ENCODE assay signal across 13 cellular contexts in genomic region chr3:186417791-186418190, GRCh38. TPM values are rescaled to one million over a fixed set of nuclear protein-coding genes. Genes with fewer than 3 reads are reported as not detected.
A peak's percentile ranks its signal among the peaks of the same experiment; 100 is the strongest.
DNase-seq lines count a peak whose midpoint lies in the region; ATAC-seq, FAIRE-seq and TF ChIP-seq lines count a peak whose summit lies in the region.
"Had no signal": no experiment of that assay in that cellular context is flagged by ENCODE, and none has a peak within 500 bp of the region (broad histone marks: within the 10 kb centered on the region; RNA-seq: fewer than 3 reads in every experiment).

No MANE protein-coding gene starts in this region.

- H3K36me3 ChIP-seq in RWPE2 (ENCODE audit: low read depth): no peaks in the 10 kb centered on the region
- H3K36me3 ChIP-seq: heart right ventricle had no signal

- peaks cover 33% of the 10 kb centered on the region for H3K27me3 Mint-ChIP-seq in activated naive CD8-positive, alpha-beta T cell treated with anti-CD3 and anti-CD28 coated beads, Interleukin-2, amount 50 U/mL, for 24 hours
- peaks cover 32% of the 10 kb centered on the region for H3K27me3 Mint-ChIP-seq in activated naive CD8-positive, alpha-beta T cell treated with anti-CD3 and anti-CD28 coated beads for 36 hours

- DNase-seq in activated naive CD8-positive, alpha-beta T cell treated with anti-CD3 and anti-CD28 coated beads, Interleukin-2, amount 50 U/mL, for 24 hours: no peak
- no peak for DNase-seq in activated naive CD8-positive, alpha-beta T cell treated with anti-CD3 and anti-CD28 coated beads for 36 hours
- DNase-seq in RWPE2 (ENCODE audit: low spot score) (no peak), fibroblast of the conjunctiva (ENCODE audit: low read depth) (peak; percentile 44), urothelium cell line (ENCODE audit: low spot score) (peak; percentile 60), NCI-H128 (lab: John Stamatoyannopoulos, UW; ENCODE audit: unreplicated experiment) (no peak), NOMO-1 treated with dmso at 0.1 percent for 144 hours (lab: John Stamatoyannopoulos, UW; ENCODE audit: unreplicated experiment) (no peak), retina (no peak)
- DNase-seq: heart right ventricle, mesendoderm, NCI-H1417 treated with DMSO at 0.1 percent for 48 hours had no signal

- no peaks in the 10 kb centered on the region for H3K9me3 ChIP-seq in RWPE2 (ENCODE audit: severe bottlenecking)
- H3K9me3 ChIP-seq: heart right ventricle had no signal

- no peak overlapping the region for H3K4me3 ChIP-seq in RWPE2 (ENCODE audit: severe bottlenecking)
- H3K4me3 ChIP-seq: heart right ventricle had no signal

- peak overlapping the region; percentile 61 for H3K27ac ChIP-seq in RWPE2 (ENCODE audit: poor library complexity, severe bottlenecking)
- H3K27ac ChIP-seq: heart right ventricle had no signal

- H3K27ac Mint-ChIP-seq in activated naive CD8-positive, alpha-beta T cell treated with anti-CD3 and anti-CD28 coated beads, Interleukin-2, amount 50 U/mL, for 24 hours: no peak overlapping the region
- H3K27ac Mint-ChIP-seq in activated naive CD8-positive, alpha-beta T cell treated with anti-CD3 and anti-CD28 coated beads for 36 hours: no peak overlapping the region
- H3K27ac Mint-ChIP-seq: CD14-positive monocyte; T-helper 1 cell treated with Interleukin-12 subunit alpha and Interleukin-12 subunit beta and Interleukin-4 antibody, amounts not matched to agents 30 μg/mL and 1 μg/mL, for 36 hours had no signal

- H3K4me3 Mint-ChIP-seq in activated naive CD8-positive, alpha-beta T cell treated with anti-CD3 and anti-CD28 coated beads, Interleukin-2, amount 50 U/mL, for 24 hours: no peak overlapping the region
- no peak overlapping the region for H3K4me3 Mint-ChIP-seq in activated naive CD8-positive, alpha-beta T cell treated with anti-CD3 and anti-CD28 coated beads for 36 hours
- H3K4me3 Mint-ChIP-seq: CD14-positive monocyte; T-helper 1 cell treated with Interleukin-12 subunit alpha and Interleukin-12 subunit beta and Interleukin-4 antibody, amounts not matched to agents 30 μg/mL and 1 μg/mL, for 36 hours had no signal

- H3K27me3 ChIP-seq in RWPE2 (ENCODE audit: insufficient read depth, poor library complexity, severe bottlenecking): no peaks in the 10 kb centered on the region

- no peak for FAIRE-seq in urothelium cell line (lab: Jason Lieb, UNC)

- no peaks in the 10 kb centered on the region for H3K9me3 Mint-ChIP-seq in activated naive CD8-positive, alpha-beta T cell treated with anti-CD3 and anti-CD28 coated beads, Interleukin-2, amount 50 U/mL, for 24 hours
- H3K9me3 Mint-ChIP-seq in activated naive CD8-positive, alpha-beta T cell treated with anti-CD3 and anti-CD28 coated beads for 36 hours: no peaks in the 10 kb centered on the region
- H3K9me3 Mint-ChIP-seq: T-helper 1 cell treated with Interleukin-12 subunit alpha and Interleukin-12 subunit beta and Interleukin-4 antibody, amounts not matched to agents 30 μg/mL and 1 μg/mL, for 36 hours had no signal

- ATAC-seq in activated naive CD8-positive, alpha-beta T cell treated with anti-CD3 and anti-CD28 coated beads, Interleukin-2, amount 50 U/mL, for 24 hours: peak; percentile 84
- peak; percentile 82 for ATAC-seq in RWPE2 (ENCODE audit: low read depth)
- ATAC-seq: heart right ventricle had no signal

- no peak for TF ChIP-seq CTCF in RWPE2 (IDR thresholded peaks at IDR 0.05; ENCODE audit: poor library complexity, severe bottlenecking)

- H3K36me3 Mint-ChIP-seq in activated naive CD8-positive, alpha-beta T cell treated with anti-CD3 and anti-CD28 coated beads, Interleukin-2, amount 50 U/mL, for 24 hours (ENCODE audit: low read depth): no peaks in the 10 kb centered on the region
- no peaks in the 10 kb centered on the region for H3K36me3 Mint-ChIP-seq in activated naive CD8-positive, alpha-beta T cell treated with anti-CD3 and anti-CD28 coated beads for 36 hours
- H3K36me3 Mint-ChIP-seq: CD14-positive monocyte had no signal

- peaks cover 29% of the 10 kb centered on the region for H3K4me1 Mint-ChIP-seq in activated naive CD8-positive, alpha-beta T cell treated with anti-CD3 and anti-CD28 coated beads, Interleukin-2, amount 50 U/mL, for 24 hours
- peaks cover 16% of the 10 kb centered on the region for H3K4me1 Mint-ChIP-seq in activated naive CD8-positive, alpha-beta T cell treated with anti-CD3 and anti-CD28 coated beads for 36 hours

- peaks cover 41% of the 10 kb centered on the region for H3K4me1 ChIP-seq in RWPE2 (ENCODE audit: insufficient read depth, poor library complexity, severe bottlenecking)

RNA-seq across cellular contexts. Expression of gene DGKG, which starts 55.8 kb away (rescaled TPM):
- under 1 TPM; 0.14 to 0.58 TPM for total RNA-seq in activated naive CD8-positive, alpha-beta T cell treated with anti-CD3 and anti-CD28 coated beads for 36 hours

Comparison
In these comparisons a context has a peak if more than half of its experiments do, and no peak if none do; other contexts are left out.
1. DNase-seq: peak in fibroblast of the conjunctiva (single experiment) and urothelium cell line (single experiment); none in activated naive CD8-positive, alpha-beta T cell treated with anti-CD3 and anti-CD28 coated beads, Interleukin-2, amount 50 U/mL, for 24 hours (single experiment), activated naive CD8-positive, alpha-beta T cell treated with anti-CD3 and anti-CD28 coated beads for 36 hours (single experiment), RWPE2 (single experiment), NCI-H128 (single experiment), NOMO-1 treated with dmso at 0.1 percent for 144 hours (single experiment) and retina (single experiment).